11 cellular contexts compared by ENCODE assay signal in the genomic region with DNA sequence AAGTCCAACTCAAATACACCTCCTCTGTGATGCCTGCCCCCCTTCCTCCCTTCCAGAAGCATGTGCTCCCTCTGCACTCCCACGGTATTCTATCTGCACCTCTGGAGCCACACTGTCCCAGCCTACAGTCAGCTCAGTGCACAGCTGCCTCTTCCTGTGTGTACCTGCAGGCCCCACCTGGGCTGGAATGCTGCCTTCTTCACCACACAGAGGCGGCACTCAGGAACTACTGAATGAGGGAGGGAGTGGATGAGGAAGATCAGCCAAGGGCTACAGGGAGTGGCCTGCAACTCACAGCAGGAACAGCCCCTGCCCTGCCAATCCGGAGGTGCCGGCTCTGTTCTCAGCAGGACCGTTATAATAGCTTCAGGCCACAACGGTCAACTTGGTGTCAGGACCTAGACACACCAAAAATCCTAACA. TPM values are rescaled to one million over a fixed set of nuclear protein-coding genes. Genes with fewer than 3 reads are reported as not detected.
DNase-seq lines count a peak whose midpoint lies in the region; ATAC-seq, FAIRE-seq and TF ChIP-seq lines count a peak whose summit lies in the region.
"Had no signal": no experiment of that assay in that cellular context is flagged by ENCODE, and none has a peak within 500 bp of the region (broad histone marks: within the 10 kb centered on the region; RNA-seq: fewer than 3 reads in every experiment).

No MANE protein-coding gene starts in this region.

- no CpG with 5 or more reads among the region's 6 CpGs for WGBS in neuronal stem cell (ENCODE audit: extremely low coverage in 2 of 2, insufficient read length in 2 of 2, insufficient replicate concordance in 1 of 2), 2 donors

- H2AK5ac ChIP-seq in neuronal stem cell (ENCODE audit: low read depth, low read length), result peak overlapping the region; percentile 40

- peak overlapping the region; percentile 85 for H3K4ac ChIP-seq in neuronal stem cell (ENCODE audit: low read length)

- H3K27me3 ChIP-seq in Peyer's patch (no peaks in the 10 kb centered on the region), neuronal stem cell (ENCODE audit: control insufficient read depth in 3 of 3, insufficient read depth in 3 of 3, low read depth in 1 of 3, low read length in 3 of 3) (no peaks in the 10 kb centered on the region)
- H3K27me3 ChIP-seq: right lobe of liver had no signal

- H3K36me3 ChIP-seq in Peyer's patch (peaks cover 0 to 3% (median 0%) of the 10 kb centered on the region in 3 donors), neuronal stem cell (replicated peaks in 1 of 2; ENCODE audit: control insufficient read depth in 2 of 2, insufficient read depth in 2 of 2, low read length in 2 of 2) (no peaks in the 10 kb centered on the region)
- H3K36me3 ChIP-seq: right lobe of liver had no signal

- no peak overlapping the region for H3K4me2 ChIP-seq in neuronal stem cell (ENCODE audit: insufficient read depth, low read length, poor library complexity, severe bottlenecking)

- no peak for TF ChIP-seq POLR2A in H54 (IDR thresholded peaks at IDR 0.05; ENCODE audit: low read depth, low read length)
- TF ChIP-seq POLR2A in Peyer's patch (IDR thresholded peaks at IDR 0.05), result no peak

- H2BK15ac ChIP-seq in neuronal stem cell (ENCODE audit: low read length), result no peak overlapping the region

- H4K91ac ChIP-seq in neuronal stem cell (ENCODE audit: low read depth, low read length, poor library complexity), result peak overlapping the region; percentile 32

- H3K27me3 Mint-ChIP-seq in glutamatergic neuron (ENCODE audit: unreplicated experiment), result peaks cover 6% of the 10 kb centered on the region
- peaks cover 0 to 6% (median 5%) of the 10 kb centered on the region in 3 donors for H3K27me3 Mint-ChIP-seq in immature natural killer cell (ENCODE audit: low read depth in 3 of 3)

- H3K27ac Mint-ChIP-seq in glutamatergic neuron (ENCODE audit: unreplicated experiment) (peak overlapping the region; percentile 90), immature natural killer cell (no peak overlapping the region)

- H3K27ac ChIP-seq in Peyer's patch, result peak overlapping the region in 2 of 4 donors; percentile 0 to 11
- H3K27ac ChIP-seq in neuronal stem cell (replicated peaks; ENCODE audit: low read length), result no peak overlapping the region
- H3K27ac ChIP-seq: right lobe of liver had no signal

- H3K9me3 Mint-ChIP-seq in glutamatergic neuron (ENCODE audit: unreplicated experiment) (peaks cover 19% of the 10 kb centered on the region), immature natural killer cell (no peaks in the 10 kb centered on the region)

- peak; percentile 61 for DNase-seq in H54 (ENCODE audit: insufficient read length, low spot score)
- DNase-seq in Peyer's patch, result peak in 2 of 3 donors; percentile 65 to 75
- DNase-seq in glutamatergic neuron, result no peak
- no peak for DNase-seq in neuronal stem cell (ENCODE audit: low spot score)
- no peak for DNase-seq in immature natural killer cell
- DNase-seq: NCI-H1930; right lobe of liver; stimulated activated CD8-positive, alpha-beta memory T cell treated with anti-CD3 and anti-CD28 coated beads, Interleukin-4, amount 100 ng/mL, for 48 hours had no signal

- H3K4me3 Mint-ChIP-seq in glutamatergic neuron (ENCODE audit: unreplicated experiment), result peak overlapping the region; percentile 80
- no peak overlapping the region for H3K4me3 Mint-ChIP-seq in immature natural killer cell

- H3K23ac ChIP-seq in neuronal stem cell (ENCODE audit: low read depth, low read length, poor library complexity), result peak overlapping the region; percentile 75

- H2AFZ ChIP-seq in neuronal stem cell (ENCODE audit: low read length), result no peak overlapping the region

- peaks cover 11% of the 10 kb centered on the region for H3K79me1 ChIP-seq in neuronal stem cell (ENCODE audit: low read depth, low read length)

- H3K4me3 ChIP-seq in Peyer's patch, result no peak overlapping the region
- no peak overlapping the region for H3K4me3 ChIP-seq in neuronal stem cell (ENCODE audit: low read length in 2 of 2)
- H3K4me3 ChIP-seq: right lobe of liver had no signal

- H3K9ac ChIP-seq in neuronal stem cell (ENCODE audit: low read depth, low read length, poor library complexity), result peak overlapping the region; percentile 61

- no peaks in the 10 kb centered on the region for H3K36me3 Mint-ChIP-seq in glutamatergic neuron (ENCODE audit: unreplicated experiment)
- H3K36me3 Mint-ChIP-seq in immature natural killer cell, result no peaks in the 10 kb centered on the region

- H2BK120ac ChIP-seq in neuronal stem cell (ENCODE audit: low read depth, low read length), result no peak overlapping the region

- no peak overlapping the region for H4K8ac ChIP-seq in neuronal stem cell (ENCODE audit: low read depth, low read length)

- H3K4me1 Mint-ChIP-seq in glutamatergic neuron (ENCODE audit: low read depth, unreplicated experiment), result peaks cover 77% of the 10 kb centered on the region
- H3K4me1 Mint-ChIP-seq in immature natural killer cell, result no peaks in the 10 kb centered on the region

- no peak overlapping the region for H2BK5ac ChIP-seq in neuronal stem cell (ENCODE audit: low read length)

- H3K4me1 ChIP-seq in Peyer's patch (peaks cover 0 to 26% (median 0%) of the 10 kb centered on the region in 4 donors), neuronal stem cell (ENCODE audit: control insufficient read depth in 2 of 2, insufficient read depth in 1 of 2, low read depth in 1 of 2, low read length in 2 of 2) (peaks cover 9 to 13% of the 10 kb centered on the region in 2 donors)
- H3K4me1 ChIP-seq: right lobe of liver had no signal

- H3K14ac ChIP-seq in neuronal stem cell (ENCODE audit: low read length), result peak overlapping the region; percentile 49

- TF ChIP-seq CTCF in Peyer's patch (IDR thresholded peaks at IDR 0.05), result no peak
- TF ChIP-seq CTCF in glutamatergic neuron (IDR thresholded peaks at IDR 0.05; ENCODE audit: partially characterized antibody, unreplicated experiment), result no peak

- H3K9me3 ChIP-seq in Peyer's patch, result no peaks in the 10 kb centered on the region
- peaks cover 0 to 4% of the 10 kb centered on the region in 2 donors for H3K9me3 ChIP-seq in neuronal stem cell (replicated peaks in 1 of 2; ENCODE audit: control insufficient read depth in 2 of 2, insufficient read depth in 1 of 2, low read depth in 1 of 2, low read length in 2 of 2)
- H3K9me3 ChIP-seq: right lobe of liver had no signal

- FAIRE-seq in H54 (lab: Jason Lieb, UNC), result no peak

- ATAC-seq in GM18873 (IDR thresholded peaks at IDR 0.05; ENCODE audit: low FRiP score, unreplicated experiment) (no peak), GM21825 (IDR thresholded peaks at IDR 0.05; ENCODE audit: unreplicated experiment) (no peak), GM19452 (IDR thresholded peaks at IDR 0.05; ENCODE audit: unreplicated experiment) (no peak)

- H2BK12ac ChIP-seq in neuronal stem cell (ENCODE audit: low read length), result no peak overlapping the region

- peak overlapping the region; percentile 59 for H3K18ac ChIP-seq in neuronal stem cell (ENCODE audit: low read length)

RNA-seq across cellular contexts. Expression of a gene that starts 10.1 kb away (rescaled TPM):
- 10 to 100 TPM; 15.8 to 42.9 (median 31.3) TPM for total RNA-seq in Peyer's patch
- total RNA-seq in glutamatergic neuron (ENCODE audit: unreplicated experiment), result 528 TPM
- polyA plus RNA-seq in neuronal stem cell (2013, experiment 1 of 2), result 4.6 TPM
- polyA plus RNA-seq in neuronal stem cell (2013, experiment 2 of 2), result 4.6 TPM
- polyA plus RNA-seq in immature natural killer cell, result 1 to 10 TPM in 1 of 3 donors, under 1 TPM in 1, not detected in 1; 0.32 to 1.2 TPM

Comparison
In these comparisons a context has a peak if more than half of its experiments do, and no peak if none do; other contexts are left out.
1. DNase-seq: peak in H54 (single experiment) and Peyer's patch (2 of 3); none in glutamatergic neuron (single experiment), neuronal stem cell (single experiment) and immature natural killer cell (0 of 3).
2. RNA of a gene that starts 10.1 kb away (total RNA-seq): 528 TPM in glutamatergic neuron (single experiment); 15.8 to 42.9 TPM in Peyer's patch; every median in the first group is over 10 times any median in the second.